Comparison of ENCODE assay signal across 27 cellular contexts in genomic region chr1:29798699-29799566, GRCh38.
"Had no signal": no experiment of that assay in that cellular context is flagged by ENCODE, and none has a peak within 500 bp of the region (broad histone marks: within the 10 kb centered on the region; RNA-seq: fewer than 3 reads in every experiment).

No MANE protein-coding gene starts in this region.

- H3K27ac Mint-ChIP-seq: activated CD4-positive, alpha-beta memory T cell treated with anti-CD3 and anti-CD28 coated beads for 36 hours; activated naive CD8-positive, alpha-beta T cell; endodermal cell; memory B cell; nephron progenitor cell; T-helper 1 cell treated with Interleukin-12 subunit alpha and Interleukin-12 subunit beta and Interleukin-4 antibody, amounts not matched to agents 30 μg/mL and 1 μg/mL, for 36 hours; WTC11 had no signal

- FAIRE-seq: small intestine had no signal

- H3K27ac ChIP-seq: adrenal gland, ascending aorta, brain microvascular endothelial cell, colonic mucosa, testis, vagina had no signal

- H3K27me3 Mint-ChIP-seq: activated naive CD8-positive, alpha-beta T cell had no signal

- H3K4me3 ChIP-seq: adrenal gland, ascending aorta, colonic mucosa, testis, vagina had no signal

- DNase-seq: activated CD4-positive, alpha-beta memory T cell treated with anti-CD3 and anti-CD28 coated beads for 36 hours; activated CD4-positive, alpha-beta T cell treated with anti-CD3 and anti-CD28 coated beads for 4 hours; activated naive CD4-positive, alpha-beta T cell; activated T-cell treated with anti-CD3 and anti-CD28 coated beads, Interleukin-2, amount 50 U/mL, for 1 hour; brain microvascular endothelial cell; colonic mucosa; endodermal cell; foreskin melanocyte; hippocampal formation; left ventricle myocardium superior; nephron progenitor cell; nucleus accumbens; small intestine; stimulated activated CD4-positive, alpha-beta T cell treated with anti-CD3 and anti-CD28 coated beads, Interleukin-4, amount 100 ng/mL, for 1 hour; stimulated activated naive CD4-positive, alpha-beta T cell; T1000; testis; trophoblast cell had no signal

- H3K4me1 ChIP-seq: adrenal gland, ascending aorta, colonic mucosa, testis had no signal

- H3K4me1 Mint-ChIP-seq: central memory CD8-positive, alpha-beta T cell; memory B cell; WTC11 had no signal

- H3K4me3 Mint-ChIP-seq: activated CD4-positive, alpha-beta memory T cell treated with anti-CD3 and anti-CD28 coated beads for 36 hours; activated naive CD8-positive, alpha-beta T cell; central memory CD8-positive, alpha-beta T cell; endodermal cell; memory B cell; nephron progenitor cell; T-helper 1 cell treated with Interleukin-12 subunit alpha and Interleukin-12 subunit beta and Interleukin-4 antibody, amounts not matched to agents 30 μg/mL and 1 μg/mL, for 36 hours; WTC11 had no signal

- H3K9me3 ChIP-seq: adrenal gland, ascending aorta, colonic mucosa, testis, vagina had no signal

- H3K27me3 ChIP-seq: adrenal gland, ascending aorta, brain microvascular endothelial cell, colonic mucosa, testis, vagina had no signal

- H3K36me3 Mint-ChIP-seq: activated CD4-positive, alpha-beta memory T cell treated with anti-CD3 and anti-CD28 coated beads for 36 hours; activated naive CD8-positive, alpha-beta T cell; memory B cell had no signal

- H3K36me3 ChIP-seq: adrenal gland, ascending aorta, brain microvascular endothelial cell, colonic mucosa, vagina had no signal

- ATAC-seq: left ventricle myocardium superior, sciatic nerve, WTC11 had no signal
